In genomic region chr7:47281966-47282643, GRCh38 we compare ENCODE assay signal across 22 cellular contexts.
DNase-seq lines count a peak whose midpoint lies in the region; ATAC-seq and TF ChIP-seq lines count a peak whose summit lies in the region.
"Had no signal": no experiment of that assay in that cellular context is flagged by ENCODE, and none has a peak within 500 bp of the region (broad histone marks: within the 10 kb centered on the region; RNA-seq: fewer than 3 reads in every experiment).

No MANE protein-coding gene starts in this region.

- peaks cover 5 to 13% of the 10 kb centered on the region in 2 donors for H3K9me3 Mint-ChIP-seq in stimulated activated naive CD8-positive, alpha-beta T cell treated with anti-CD3 and anti-CD28 coated beads, Interleukin-15, amount 100 ng/mL, for 72 hours
- H3K9me3 Mint-ChIP-seq in progenitor cell of endocrine pancreas (ENCODE audit: low read depth), result peaks cover 6% of the 10 kb centered on the region
- H3K9me3 Mint-ChIP-seq: CD4-positive, alpha-beta T cell; GM23338 had no signal

- H3K4me3 Mint-ChIP-seq in stimulated activated naive CD8-positive, alpha-beta T cell treated with anti-CD3 and anti-CD28 coated beads, Interleukin-15, amount 100 ng/mL, for 72 hours, result no peak overlapping the region
- no peak overlapping the region for H3K4me3 Mint-ChIP-seq in progenitor cell of endocrine pancreas (ENCODE audit: low read depth)
- H3K4me3 Mint-ChIP-seq: CD4-positive, alpha-beta T cell; GM23338 had no signal

- H3K27ac Mint-ChIP-seq in stimulated activated naive CD8-positive, alpha-beta T cell treated with anti-CD3 and anti-CD28 coated beads, Interleukin-15, amount 100 ng/mL, for 72 hours, result no peak overlapping the region
- peak overlapping the region; percentile 41 for H3K27ac Mint-ChIP-seq in progenitor cell of endocrine pancreas
- H3K27ac Mint-ChIP-seq: CD4-positive, alpha-beta T cell; GM23338 had no signal

- no peak overlapping the region for H3K27ac ChIP-seq in colonic mucosa
- H3K27ac ChIP-seq: HL-60, RWPE1 had no signal

- H3K4me1 ChIP-seq in colonic mucosa, result peaks cover 8% of the 10 kb centered on the region
- H3K4me1 ChIP-seq: HAP-1 had no signal

- H3K4me1 Mint-ChIP-seq in stimulated activated naive CD8-positive, alpha-beta T cell treated with anti-CD3 and anti-CD28 coated beads, Interleukin-15, amount 100 ng/mL, for 72 hours, result no peaks in the 10 kb centered on the region
- peaks cover 11% of the 10 kb centered on the region for H3K4me1 Mint-ChIP-seq in progenitor cell of endocrine pancreas (ENCODE audit: low read depth)
- H3K4me1 Mint-ChIP-seq: GM23338 had no signal

- H3K9me3 ChIP-seq in colonic mucosa, result no peaks in the 10 kb centered on the region
- H3K9me3 ChIP-seq: A549, HAP-1 had no signal

- peaks cover 8% of the 10 kb centered on the region for H3K36me3 ChIP-seq in colonic mucosa

- peaks cover 55% of the 10 kb centered on the region for H3K36me3 Mint-ChIP-seq in progenitor cell of endocrine pancreas (ENCODE audit: insufficient read depth)

- peak; percentile 19 for ATAC-seq in stimulated activated naive CD8-positive, alpha-beta T cell treated with anti-CD3 and anti-CD28 coated beads, Interleukin-15, amount 100 ng/mL, for 72 hours
- no peak for ATAC-seq in stimulated activated naive CD8-positive, alpha-beta T cell treated with anti-CD3 and anti-CD28 coated beads, Interleukin-15, Interleukin-2, amounts not matched to agents 100 U/mL and 50 U/mL, for 24 hours
- ATAC-seq in GM21825 (IDR thresholded peaks at IDR 0.05; ENCODE audit: unreplicated experiment), result no peak
- ATAC-seq: GM23338 had no signal

- TF ChIP-seq CTCF in colonic mucosa (IDR thresholded peaks at IDR 0.05), result no peak
- TF ChIP-seq CTCF in progenitor cell of endocrine pancreas (IDR thresholded peaks at IDR 0.05; ENCODE audit: unreplicated experiment), result no peak

- no peak for DNase-seq in stimulated activated naive CD8-positive, alpha-beta T cell treated with anti-CD3 and anti-CD28 coated beads, Interleukin-15, amount 100 ng/mL, for 72 hours
- no peak for DNase-seq in stimulated activated naive CD8-positive, alpha-beta T cell treated with anti-CD3 and anti-CD28 coated beads, Interleukin-15, Interleukin-2, amounts not matched to agents 100 U/mL and 50 U/mL, for 24 hours
- DNase-seq in colonic mucosa (peak; percentile 13), progenitor cell of endocrine pancreas (ENCODE audit: low spot score, unreplicated experiment) (no peak), inferior parietal cortex (ENCODE audit: extremely low spot score) (no peak)
- DNase-seq in activated CD8-positive, alpha-beta memory T cell treated with anti-CD3 and anti-CD28 coated beads, Interleukin-2, amount 50 U/mL, for 48 hours, result no peak
- DNase-seq in stimulated activated naive CD4-positive, alpha-beta T cell treated with Interleukin-2 at 50 U/mL for 16 hours (lab: John Stamatoyannopoulos, UW), result no peak
- DNase-seq: CD4-positive, alpha-beta T cell; COR-L47; DND-41; KG1; NCI-H1105; NCI-H146; NCI-H2029; NCI-H2227 treated with DMSO at 0.1 percent for 48 hours; NCI-H510A had no signal

- H3K27me3 Mint-ChIP-seq in stimulated activated naive CD8-positive, alpha-beta T cell treated with anti-CD3 and anti-CD28 coated beads, Interleukin-15, amount 100 ng/mL, for 72 hours, result peaks cover 20% of the 10 kb centered on the region
- no peaks in the 10 kb centered on the region for H3K27me3 Mint-ChIP-seq in progenitor cell of endocrine pancreas
- H3K27me3 Mint-ChIP-seq: CD4-positive, alpha-beta T cell had no signal

- H3K4me3 ChIP-seq in colonic mucosa, result no peak overlapping the region
- H3K4me3 ChIP-seq: A549, GM23338, HAP-1 had no signal

- H3K9ac ChIP-seq in colonic mucosa (ENCODE audit: low read depth in 2 of 2, low read length in 2 of 2), result no peak overlapping the region

- no peaks in the 10 kb centered on the region for H3K27me3 ChIP-seq in colonic mucosa

- intact Hi-C loops in colonic mucosa (cut with DNase I), result no loop called here
